ENCODE assay signal across 12 cellular contexts in genomic region chr11:19232910-19233503, GRCh38. TPM values are rescaled to one million over a fixed set of nuclear protein-coding genes. Genes with fewer than 3 reads are reported as not detected.
DNase-seq lines count a peak whose midpoint lies in the region; ATAC-seq and TF ChIP-seq lines count a peak whose summit lies in the region.
"Had no signal": no experiment of that assay in that cellular context is flagged by ENCODE, and none has a peak within 500 bp of the region (broad histone marks: within the 10 kb centered on the region; RNA-seq: fewer than 3 reads in every experiment).

No MANE protein-coding gene starts in this region.

- H4K91ac ChIP-seq in mesenchymal stem cell (ENCODE audit: low read length) = no peak overlapping the region

- no peaks in the 10 kb centered on the region for H3K9me2 ChIP-seq in MM.1S (replicated peaks; ENCODE audit: insufficient read depth, low read length)

- H2BK15ac ChIP-seq in mesenchymal stem cell (ENCODE audit: low read depth, poor library complexity, severe bottlenecking) = no peak overlapping the region

- no peak overlapping the region for H2AK5ac ChIP-seq in mesenchymal stem cell (ENCODE audit: low read length, severe bottlenecking)

- peak overlapping the region; percentile 3 for H3K27ac ChIP-seq in mesenchymal stem cell (ENCODE audit: low read length, poor library complexity, severe bottlenecking)
- no peak overlapping the region for H3K27ac ChIP-seq in CD4-positive, alpha-beta T cell (ENCODE audit: low read depth, low read length)
- H3K27ac ChIP-seq in MM.1S (ENCODE audit: low read length) = no peak overlapping the region
- H3K27ac ChIP-seq: ascending aorta had no signal

- H3K36me3 ChIP-seq in mesenchymal stem cell (ENCODE audit: control insufficient read depth in 1 of 2, insufficient read depth in 2 of 2, low read depth in 1 of 2, low read length in 2 of 2) (peaks cover 0 to 4% of the 10 kb centered on the region in 2 experiments), MM.1S (replicated peaks; ENCODE audit: insufficient read depth, low read length) (peaks cover 20% of the 10 kb centered on the region; the same call in 1 of the 2 replicates)
- H3K36me3 ChIP-seq: ascending aorta had no signal

- no peaks in the 10 kb centered on the region for H4K20me1 ChIP-seq in MM.1S (ENCODE audit: insufficient read depth, low read length)

- no peak overlapping the region for H3K4me3 Mint-ChIP-seq in CD4-positive, alpha-beta T cell
- H3K4me3 Mint-ChIP-seq: T-helper 1 cell treated with Interleukin-12 subunit alpha and Interleukin-12 subunit beta and Interleukin-4 antibody, amounts not matched to agents 30 μg/mL and 1 μg/mL, for 36 hours had no signal

- H3K4me3 ChIP-seq in AG10803 (ENCODE audit: low read length) (no peak overlapping the region), mesenchymal stem cell (ENCODE audit: insufficient read depth in 1 of 2, low read depth in 1 of 2, low read length in 2 of 2) (no peak overlapping the region), MM.1S (ENCODE audit: low read length) (no peak overlapping the region)
- H3K4me3 ChIP-seq: ascending aorta had no signal

- H3K9ac ChIP-seq in mesenchymal stem cell (ENCODE audit: low read length) (no peak overlapping the region), MM.1S (ENCODE audit: low read length) (no peak overlapping the region)

- no peak overlapping the region for H3K14ac ChIP-seq in mesenchymal stem cell (ENCODE audit: low read length in 2 of 2)

- intact Hi-C loops in CD4-positive, alpha-beta T cell (cut with DNase I, micrococcal nuclease) = no loop called here

- 26% methylated on average over 5 of the region's 6 CpGs for WGBS in mesenchymal stem cell

- no peak for ATAC-seq in CD4-positive, alpha-beta T cell (ENCODE audit: poor library complexity)

- H3K27me3 ChIP-seq in mesenchymal stem cell (ENCODE audit: control insufficient read depth in 1 of 2, insufficient read depth in 1 of 2, low read length in 2 of 2) (no peaks in the 10 kb centered on the region), MM.1S (replicated peaks; ENCODE audit: insufficient read depth, low read length) (no peaks in the 10 kb centered on the region)
- H3K27me3 ChIP-seq in CD4-positive, alpha-beta T cell (ENCODE audit: control insufficient read depth, insufficient read depth, low read length) = no peaks in the 10 kb centered on the region
- H3K27me3 ChIP-seq: ascending aorta had no signal

- no peaks in the 10 kb centered on the region for H3F3A ChIP-seq in MM.1S (ENCODE audit: insufficient read depth, low read length)

- no peaks in the 10 kb centered on the region for H3K4me1 Mint-ChIP-seq in CD4-positive, alpha-beta T cell (ENCODE audit: low read depth)

- no peak overlapping the region for H3K23ac ChIP-seq in mesenchymal stem cell (ENCODE audit: low read length in 2 of 2)

- H2BK12ac ChIP-seq in mesenchymal stem cell (ENCODE audit: low read length in 2 of 2) = no peak overlapping the region

- no peaks in the 10 kb centered on the region for H3K79me1 ChIP-seq in mesenchymal stem cell (replicated peaks; ENCODE audit: low read length, poor library complexity, severe bottlenecking)

- CTCF ChIA-PET in CD4-positive, alpha-beta T cell (lab: Charles Lee) = no interaction called here

- DNase-seq in AG10803 (ENCODE audit: low read depth) (peak; percentile 74), LHCN-M2 (ENCODE audit: low read depth) (peak; percentile 92), dermis blood vessel endothelial cell (peak; percentile 95), mesenchymal stem cell (peak; percentile 51), MM.1S (no peak), KBM-7 (no peak), NCI-H1092 (lab: John Stamatoyannopoulos, UW) (no peak)
- no peak for DNase-seq in CD4-positive, alpha-beta T cell
- DNase-seq: NCI-H524 treated with DMSO at 0.1 percent for 48 hours had no signal

- TF ChIP-seq CTCF in AG10803 (conservative IDR thresholded peaks at IDR 0.05; ENCODE audit: low read length) = no peak
- no peak for TF ChIP-seq CTCF in CD4-positive, alpha-beta T cell (IDR thresholded peaks at IDR 0.05)
- no peak for TF ChIP-seq CTCF in MM.1S (IDR thresholded peaks at IDR 0.05; ENCODE audit: low read length)

- H3K27ac Mint-ChIP-seq in CD4-positive, alpha-beta T cell = no peak overlapping the region
- H3K27ac Mint-ChIP-seq: T-helper 1 cell treated with Interleukin-12 subunit alpha and Interleukin-12 subunit beta and Interleukin-4 antibody, amounts not matched to agents 30 μg/mL and 1 μg/mL, for 36 hours had no signal

- H3K4me1 ChIP-seq in mesenchymal stem cell (ENCODE audit: control insufficient read depth, insufficient read depth, low read depth, low read length) = peaks cover 3% of the 10 kb centered on the region
- H3K4me1 ChIP-seq in MM.1S (ENCODE audit: low read length) = no peaks in the 10 kb centered on the region
- H3K4me1 ChIP-seq: ascending aorta had no signal

- no peaks in the 10 kb centered on the region for H3K27me3 Mint-ChIP-seq in CD4-positive, alpha-beta T cell

- H3K4me2 ChIP-seq in mesenchymal stem cell (ENCODE audit: low read length, poor library complexity, severe bottlenecking) (no peak overlapping the region), MM.1S (ENCODE audit: low read depth, low read length) (no peak overlapping the region)

- no peak overlapping the region for H2AFZ ChIP-seq in mesenchymal stem cell (ENCODE audit: low read depth, low read length)
- H2AFZ ChIP-seq in MM.1S (ENCODE audit: low read length) = no peak overlapping the region

- POLR2A ChIA-PET in CD4-positive, alpha-beta T cell (lab: Charles Lee) = no interaction called here

- no peaks in the 10 kb centered on the region for H3K9me3 ChIP-seq in mesenchymal stem cell (ENCODE audit: control insufficient read depth, low read length)
- no peaks in the 10 kb centered on the region for H3K9me3 ChIP-seq in CD4-positive, alpha-beta T cell (ENCODE audit: control insufficient read depth, low read length)
- no peaks in the 10 kb centered on the region for H3K9me3 ChIP-seq in MM.1S (replicated peaks; ENCODE audit: insufficient read depth, low read length)
- H3K9me3 ChIP-seq: ascending aorta had no signal

- H3K4ac ChIP-seq in mesenchymal stem cell (ENCODE audit: low read depth in 1 of 2, low read length in 2 of 2) = no peak overlapping the region

- no peaks in the 10 kb centered on the region for H3K9me3 Mint-ChIP-seq in CD4-positive, alpha-beta T cell
- H3K9me3 Mint-ChIP-seq: T-helper 1 cell treated with Interleukin-12 subunit alpha and Interleukin-12 subunit beta and Interleukin-4 antibody, amounts not matched to agents 30 μg/mL and 1 μg/mL, for 36 hours had no signal

- in situ Hi-C loops in KBM-7 (cut with MboI; ENCODE audit: low pct_unique_long_range_greater_than_20kb, low sequenced_read_pairs) = no loop called here

- peaks cover 9% of the 10 kb centered on the region for H3K79me2 ChIP-seq in MM.1S (ENCODE audit: low read length)

- no peak overlapping the region for H3K18ac ChIP-seq in mesenchymal stem cell (ENCODE audit: low read depth in 1 of 2, low read length in 2 of 2)

- no peaks in the 10 kb centered on the region for H3K36me3 Mint-ChIP-seq in CD4-positive, alpha-beta T cell (ENCODE audit: low read depth)

- H2BK5ac ChIP-seq in mesenchymal stem cell (ENCODE audit: low read depth, low read length, poor library complexity, severe bottlenecking) = no peak overlapping the region

- H2BK120ac ChIP-seq in mesenchymal stem cell (ENCODE audit: low read depth, low read length) = no peak overlapping the region

- no peak overlapping the region for H4K8ac ChIP-seq in mesenchymal stem cell (ENCODE audit: low read length)

RNA-seq across cellular contexts. Expression of gene E2F8, which starts 7.7 kb away (rescaled TPM):
- total RNA-seq in LHCN-M2 (2014; rRNA removed) = 3.0 and 4.9 TPM in 2 replicates
- polyA plus RNA-seq in LHCN-M2 (2012) = 1.2 TPM
- 1.0 and 3.4 TPM in 2 replicates for total RNA-seq in dermis blood vessel endothelial cell
- polyA plus RNA-seq in mesenchymal stem cell (2013, experiment 1 of 2) = 0.81 TPM
- polyA plus RNA-seq in mesenchymal stem cell (2013, experiment 2 of 2) = 0.84 TPM
- total RNA-seq in CD4-positive, alpha-beta T cell = not detected

RNA-seq across cellular contexts. Expression of gene CSRP3, which starts 31.2 kb away (rescaled TPM):
- total RNA-seq in LHCN-M2 (2014; rRNA removed) (0.32 and 0.46 TPM in 2 replicates), dermis blood vessel endothelial cell (not detected in 2 replicates)
- 0.45 TPM for polyA plus RNA-seq in LHCN-M2 (2012)
- not detected for polyA plus RNA-seq in mesenchymal stem cell (2013, experiment 1 of 2)
- not detected for polyA plus RNA-seq in mesenchymal stem cell (2013, experiment 2 of 2)
- not detected for total RNA-seq in CD4-positive, alpha-beta T cell
- total RNA-seq: ascending aorta, subcutaneous adipose tissue had no signal

Comparison
In these comparisons a context has a peak if more than half of its experiments do, and no peak if none do; other contexts are left out.
1. DNase-seq: peak in AG10803 (single experiment), LHCN-M2 (single experiment), dermis blood vessel endothelial cell (single experiment) and mesenchymal stem cell (single experiment); none in CD4-positive, alpha-beta T cell (0 of 10), MM.1S (single experiment), KBM-7 (single experiment) and NCI-H1092 (single experiment).